ENCODE assay signal across 23 cellular contexts in genomic region chrX:153387987-153388721, GRCh38. TPM values are rescaled to one million over a fixed set of nuclear protein-coding genes. Genes with fewer than 3 reads are reported as not detected.
DNase-seq lines count a peak whose midpoint lies in the region; ATAC-seq and TF ChIP-seq lines count a peak whose summit lies in the region.
"Had no signal": no experiment of that assay in that cellular context is flagged by ENCODE, and none has a peak within 500 bp of the region (broad histone marks: within the 10 kb centered on the region; RNA-seq: fewer than 3 reads in every experiment).

No MANE protein-coding gene starts in this region.

- CTCF ChIA-PET in GM10248 (lab: Yijun Ruan, JAX), result no interaction called here

- H3K27ac ChIP-seq in RWPE2 (ENCODE audit: poor library complexity, severe bottlenecking), result no peak overlapping the region
- no peak overlapping the region for H3K27ac ChIP-seq in spleen
- H3K27ac ChIP-seq: A549; BLaER1 treated with 17β-estradiol and CSF1 and Interleukin-3, amounts not matched to agents 10 nM and 100 nM; PC-9 had no signal

- H3K4me1 ChIP-seq in RWPE2 (ENCODE audit: insufficient read depth, poor library complexity, severe bottlenecking) (no peaks in the 10 kb centered on the region), spleen (no peaks in the 10 kb centered on the region)
- H3K4me1 ChIP-seq: A549; BLaER1 treated with 17β-estradiol and CSF1 and Interleukin-3, amounts not matched to agents 10 nM and 100 nM had no signal

- ATAC-seq in RWPE2 (ENCODE audit: low read depth), result peak; percentile 25; the same call in 1 of the 3 replicates

- intact Hi-C loops in spleen (cut with DNase I; ENCODE audit: low total_unique reads), result no loop called here

- DNase-seq in H7 (peak; percentile 21), RWPE2 (ENCODE audit: low spot score) (no peak), mesenteric fat pad (ENCODE audit: low spot score) (peak; percentile 81), spleen (peak; percentile 63), NCI-H1694 (lab: John Stamatoyannopoulos, UW) (no peak), GM10248 (ENCODE audit: extremely low spot score) (no peak)
- DNase-seq in activated naive CD4-positive, alpha-beta T cell treated with Interleukin-2 at 50 U/mL for 16 hours, result no peak
- DNase-seq: AML-193; CD4-positive, alpha-beta T cell; Karpas-422; NCI-H1092; NCI-H1436 treated with DMSO at 0.1 percent for 48 hours; NCI-H2029; NCI-H446; NCI-H524 treated with DMSO at 0.1 percent for 48 hours; PC-9; SHP77 had no signal

- no peak for TF ChIP-seq POLR2A in spleen (IDR thresholded peaks at IDR 0.05)

- H3K9me3 ChIP-seq in RWPE2 (ENCODE audit: severe bottlenecking) (no peaks in the 10 kb centered on the region), spleen (no peaks in the 10 kb centered on the region)
- H3K9me3 ChIP-seq: A549 had no signal

- 77 to 95% (median 81%) methylated on average over 4 to 10 of the region's 10 CpGs for WGBS in spleen, 5 donors

- H3K36me3 ChIP-seq in H7 (replicated peaks; ENCODE audit: control insufficient read depth, insufficient read depth, low read length) (no peaks in the 10 kb centered on the region), RWPE2 (ENCODE audit: low read depth) (no peaks in the 10 kb centered on the region), spleen (no peaks in the 10 kb centered on the region)
- H3K36me3 ChIP-seq: BLaER1 treated with 17β-estradiol and CSF1 and Interleukin-3, amounts not matched to agents 10 nM and 100 nM had no signal

- H3K27me3 ChIP-seq in H7 (ENCODE audit: control insufficient read depth, insufficient read depth, low read length), result no peaks in the 10 kb centered on the region
- no peaks in the 10 kb centered on the region for H3K27me3 ChIP-seq in RWPE2 (ENCODE audit: insufficient read depth, poor library complexity, severe bottlenecking)
- H3K27me3 ChIP-seq in spleen (replicated peaks in 1 of 7), result no peaks in the 10 kb centered on the region

- TF ChIP-seq CTCF in RWPE2 (IDR thresholded peaks at IDR 0.05; ENCODE audit: poor library complexity, severe bottlenecking), result no peak
- no peak for TF ChIP-seq CTCF in spleen (IDR thresholded peaks at IDR 0.05 in 8 of 11, conservative IDR thresholded peaks at IDR 0.05 in 3 of 11)
- TF ChIP-seq CTCF in GM10248 (IDR thresholded peaks at IDR 0.05; ENCODE audit: control extremely low read depth, extremely low read depth, low read depth, missing control alignments), result no peak

- H3K4me3 ChIP-seq in H7 (ENCODE audit: insufficient read depth, low read depth, low read length), result no peak overlapping the region
- no peak overlapping the region for H3K4me3 ChIP-seq in RWPE2 (ENCODE audit: severe bottlenecking)
- no peak overlapping the region for H3K4me3 ChIP-seq in spleen
- H3K4me3 ChIP-seq: A549; BLaER1 treated with 17β-estradiol and CSF1 and Interleukin-3, amounts not matched to agents 10 nM and 100 nM; PC-9 had no signal

- POLR2A ChIA-PET in GM10248 (lab: Yijun Ruan, JAX), result no interaction called here

RNA-seq across cellular contexts. Expression of gene PNMA6E, which starts 13.0 kb away (rescaled TPM):
- total RNA-seq in H7 (2014; rRNA removed; shearing (Covaris generic)), result not detected in 2 replicates
- not detected for total RNA-seq in mesenteric fat pad
- not detected for total RNA-seq in spleen
- polyA plus RNA-seq in spleen, result not detected
- total RNA-seq: CD4-positive, alpha-beta T cell; H1; HepG2; PC-9; RPMI7951; SK-MEL-5 had no signal
- polyA plus RNA-seq: A549, H1, HepG2 had no signal

RNA-seq across cellular contexts. Expression of gene ZFP92, which starts 23.1 kb away (rescaled TPM):
- total RNA-seq in H7 (2014; rRNA removed; shearing (Covaris generic)), result not detected in 2 replicates
- total RNA-seq in mesenteric fat pad, result 5.4 TPM
- total RNA-seq in spleen, result 1 to 10 TPM; 1.5 to 3.4 (median 2.4) TPM
- under 1 TPM; 0.26 to 0.83 (median 0.50) TPM for polyA plus RNA-seq in spleen
- total RNA-seq: PC-9, RPMI7951 had no signal
- polyA plus RNA-seq: HepG2 had no signal

RNA-seq across cellular contexts. Expression of gene ZNF275, which starts 54.2 kb away (rescaled TPM):
- 5.1 and 6.9 TPM in 2 replicates for total RNA-seq in H7 (2014; rRNA removed; shearing (Covaris generic))
- total RNA-seq in mesenteric fat pad (21.3 TPM), spleen (10 to 100 TPM; 15.2 to 33.8 (median 29.3) TPM)
- polyA plus RNA-seq in spleen, result 1 to 10 TPM; 2.9 to 5.2 (median 5.2) TPM

RNA-seq across cellular contexts. Expression of gene TREX2, which starts 57.7 kb away (rescaled TPM):
- 0.11 and 1.8 TPM in 2 replicates for total RNA-seq in H7 (2014; rRNA removed; shearing (Covaris generic))
- 0.80 TPM for total RNA-seq in mesenteric fat pad
- total RNA-seq in spleen, result 1 to 10 TPM; 1.2 to 6.4 (median 3.7) TPM
- 1 to 10 TPM; 1.1 to 1.8 (median 1.3) TPM for polyA plus RNA-seq in spleen
- total RNA-seq: RPMI7951 had no signal

Comparison
In these comparisons a context has a peak if more than half of its experiments do, and no peak if none do; other contexts are left out.
1. DNase-seq: peak in H7 (single experiment), mesenteric fat pad (single experiment) and spleen (single experiment); none in RWPE2 (single experiment), NCI-H1694 (single experiment), activated naive CD4-positive, alpha-beta T cell treated with Interleukin-2 at 50 U/mL for 16 hours (single experiment) and GM10248 (single experiment).